Comparison of ENCODE assay signal across 27 cellular contexts in the genomic region with DNA sequence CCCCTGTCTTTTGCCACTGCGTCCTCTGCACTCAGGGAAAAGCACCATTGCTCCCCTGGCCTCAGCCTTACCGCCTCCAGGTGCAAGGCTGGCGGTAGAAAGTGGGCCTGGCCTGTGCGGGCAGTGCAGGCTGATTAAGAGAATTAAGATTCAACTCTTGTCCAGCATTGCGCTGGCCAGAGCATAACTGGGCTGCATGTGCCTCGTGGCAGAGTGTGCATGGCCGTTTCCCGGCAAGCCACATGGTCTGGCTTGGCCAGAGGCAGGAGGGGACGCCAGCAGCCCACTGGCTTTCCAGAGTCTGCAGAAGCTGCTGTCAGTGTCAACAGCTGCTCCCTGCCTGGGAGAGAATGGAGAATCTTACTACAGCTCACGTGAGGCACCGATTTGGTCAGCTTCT. TPM values are rescaled to one million over a fixed set of nuclear protein-coding genes. Genes with fewer than 3 reads are reported as not detected.
DNase-seq lines count a peak whose midpoint lies in the region; TF ChIP-seq lines count a peak whose summit lies in the region.
"Had no signal": no experiment of that assay in that cellular context is flagged by ENCODE, and none has a peak within 500 bp of the region (broad histone marks: within the 10 kb centered on the region; RNA-seq: fewer than 3 reads in every experiment).

No MANE protein-coding gene starts in this region.

- H3K9me3 ChIP-seq in OCI-LY7 (ENCODE audit: low read length): no peaks in the 10 kb centered on the region

- POLR2A ChIA-PET in activated CD4-positive, alpha-beta T cell treated with anti-CD3 and anti-CD28 coated beads, Interleukin-2, amount 10 ng/mL, durations not matched to agents 7 days and 5 days (lab: Charles Lee): no interaction called here
- POLR2A ChIA-PET in OCI-LY7 (lab: Charles Lee): no interaction called here

- no peak overlapping the region for H3K27ac Mint-ChIP-seq in activated naive CD4-positive, alpha-beta T cell treated with anti-CD3 and anti-CD28 coated beads for 36 hours
- H3K27ac Mint-ChIP-seq in activated CD4-positive, alpha-beta T cell treated with anti-CD3 and anti-CD28 coated beads, Interleukin-2, amount 10 ng/mL, durations not matched to agents 7 days and 5 days: no peak overlapping the region
- H3K27ac Mint-ChIP-seq: CD4-positive, alpha-beta memory T cell had no signal

- CTCF ChIA-PET in activated naive CD4-positive, alpha-beta T cell treated with anti-CD3 and anti-CD28 coated beads for 36 hours (lab: Charles Lee): interaction anchor here (1.0 kb wide), 1 partner anchor 25 kb away, joined by 4 read pairs; no protein-coding TSS in a partner anchor
- CTCF ChIA-PET in activated CD4-positive, alpha-beta T cell treated with anti-CD3 and anti-CD28 coated beads, Interleukin-2, amount 10 ng/mL, durations not matched to agents 7 days and 5 days (lab: Charles Lee): no interaction called here
- CTCF ChIA-PET in OCI-LY7 (lab: Charles Lee; ENCODE audit: unreplicated experiment): no interaction called here

- intact Hi-C loops in activated naive CD4-positive, alpha-beta T cell treated with anti-CD3 and anti-CD28 coated beads for 36 hours (cut with micrococcal nuclease): no loop called here
- intact Hi-C loops in OCI-LY7 (cut with micrococcal nuclease; ENCODE audit: unreplicated experiment): no loop called here

- no peaks in the 10 kb centered on the region for H3K79me2 ChIP-seq in OCI-LY7 (ENCODE audit: insufficient read depth, low read depth, low read length)

- H3K27me3 Mint-ChIP-seq in activated naive CD4-positive, alpha-beta T cell treated with anti-CD3 and anti-CD28 coated beads for 36 hours (ENCODE audit: low read depth): peaks cover 11% of the 10 kb centered on the region
- H3K27me3 Mint-ChIP-seq in activated CD4-positive, alpha-beta T cell treated with anti-CD3 and anti-CD28 coated beads, Interleukin-2, amount 10 ng/mL, durations not matched to agents 7 days and 5 days: peaks cover 5% of the 10 kb centered on the region

- H3K36me3 ChIP-seq in OCI-LY7 (ENCODE audit: insufficient read depth, low read length): no peaks in the 10 kb centered on the region
- H3K36me3 ChIP-seq: BLaER1 had no signal

- no peak overlapping the region for H3K4me2 ChIP-seq in OCI-LY7 (ENCODE audit: low read length)
- H3K4me2 ChIP-seq: BLaER1 had no signal

- H3K36me3 Mint-ChIP-seq in activated naive CD4-positive, alpha-beta T cell treated with anti-CD3 and anti-CD28 coated beads for 36 hours (ENCODE audit: low read depth): peaks cover 4% of the 10 kb centered on the region
- H3K36me3 Mint-ChIP-seq in activated CD4-positive, alpha-beta T cell treated with anti-CD3 and anti-CD28 coated beads, Interleukin-2, amount 10 ng/mL, durations not matched to agents 7 days and 5 days (ENCODE audit: low read depth): peaks cover under 1% of the 10 kb centered on the region
- H3K36me3 Mint-ChIP-seq: CD4-positive, alpha-beta memory T cell had no signal

- no peaks in the 10 kb centered on the region for H3K4me1 ChIP-seq in OCI-LY7 (ENCODE audit: insufficient read depth, low read length, poor library complexity, severe bottlenecking)

- peak overlapping the region; percentile 95; the same call in 1 of the 2 replicates for H3K27ac ChIP-seq in VCaP
- H3K27ac ChIP-seq in OCI-LY7 (ENCODE audit: low read depth, low read length, poor library complexity, severe bottlenecking): no peak overlapping the region
- H3K27ac ChIP-seq: BLaER1, RWPE1 had no signal

- no peak for TF ChIP-seq CTCF in VCaP (conservative IDR thresholded peaks at IDR 0.05)
- no peak for TF ChIP-seq CTCF in OCI-LY7 (conservative IDR thresholded peaks at IDR 0.05; ENCODE audit: low read length)

- DNase-seq in Ammon's horn (ENCODE audit: low spot score) (peak; percentile 54), medulla oblongata (ENCODE audit: extremely low spot score) (peak; percentile 59), putamen (ENCODE audit: low spot score) (peak; percentile 29), NCI-H2196 (lab: John Stamatoyannopoulos, UW; ENCODE audit: unreplicated experiment) (no peak), OCI-LY7 (ENCODE audit: low spot score) (no peak)
- DNase-seq in activated naive CD4-positive, alpha-beta T cell treated with anti-CD3 and anti-CD28 coated beads for 36 hours: no peak
- no peak for DNase-seq in activated CD4-positive, alpha-beta T cell treated with anti-CD3 and anti-CD28 coated beads, Interleukin-2, amount 10 ng/mL, durations not matched to agents 7 days and 5 days
- DNase-seq: CD4-positive, alpha-beta memory T cell; COR-L47; GOT3; Karpas-422; NCI-H1105; NCI-H1436 treated with DMSO at 0.1 percent for 48 hours; NCI-H187 treated with DMSO at 0.1 percent for 48 hours; NCI-H2107; NCI-H446; NCI-H524 treated with DMSO at 0.1 percent for 48 hours; NCI-H82; NK-92 treated with Interleukin-12 subunit alpha and Interleukin-12 subunit beta, amount 100 ng/mL, for 24 hours; SHP77; SW 1271 had no signal

- H4K20me1 ChIP-seq in OCI-LY7 (ENCODE audit: insufficient read depth, low read length): no peaks in the 10 kb centered on the region
- H4K20me1 ChIP-seq: BLaER1 had no signal

- H3K9me2 ChIP-seq in OCI-LY7 (ENCODE audit: insufficient read depth, low read length): no peaks in the 10 kb centered on the region

- BruUV-seq in OCI-LY7 (replicated peaks; lab: Mats Ljungman, UMichigan): no TSS peak

- H3K9me3 Mint-ChIP-seq in activated naive CD4-positive, alpha-beta T cell treated with anti-CD3 and anti-CD28 coated beads for 36 hours: peaks cover 5% of the 10 kb centered on the region
- peaks cover 4% of the 10 kb centered on the region for H3K9me3 Mint-ChIP-seq in activated CD4-positive, alpha-beta T cell treated with anti-CD3 and anti-CD28 coated beads, Interleukin-2, amount 10 ng/mL, durations not matched to agents 7 days and 5 days

- H3K4me1 Mint-ChIP-seq in activated naive CD4-positive, alpha-beta T cell treated with anti-CD3 and anti-CD28 coated beads for 36 hours (ENCODE audit: low read depth): no peaks in the 10 kb centered on the region
- no peaks in the 10 kb centered on the region for H3K4me1 Mint-ChIP-seq in activated CD4-positive, alpha-beta T cell treated with anti-CD3 and anti-CD28 coated beads, Interleukin-2, amount 10 ng/mL, durations not matched to agents 7 days and 5 days
- H3K4me1 Mint-ChIP-seq: CD4-positive, alpha-beta memory T cell had no signal

- H3K4me3 ChIP-seq in OCI-LY7 (ENCODE audit: low read depth, low read length, poor library complexity, severe bottlenecking): no peak overlapping the region
- H3K4me3 ChIP-seq: BLaER1 had no signal

- no peak overlapping the region for H3K4me3 Mint-ChIP-seq in activated naive CD4-positive, alpha-beta T cell treated with anti-CD3 and anti-CD28 coated beads for 36 hours
- H3K4me3 Mint-ChIP-seq in activated CD4-positive, alpha-beta T cell treated with anti-CD3 and anti-CD28 coated beads, Interleukin-2, amount 10 ng/mL, durations not matched to agents 7 days and 5 days: no peak overlapping the region
- H3K4me3 Mint-ChIP-seq: CD4-positive, alpha-beta memory T cell had no signal

- H2AFZ ChIP-seq in OCI-LY7 (ENCODE audit: low read length): no peak overlapping the region

RNA-seq across cellular contexts. Expression of gene NTSR2, which starts 12.3 kb away (rescaled TPM):
- not detected for total RNA-seq in activated naive CD4-positive, alpha-beta T cell treated with anti-CD3 and anti-CD28 coated beads for 36 hours
- not detected for total RNA-seq in activated CD4-positive, alpha-beta T cell treated with anti-CD3 and anti-CD28 coated beads, Interleukin-2, amount 10 ng/mL, durations not matched to agents 7 days and 5 days
- total RNA-seq in OCI-LY7 (2014; rRNA removed; shearing (Covaris generic)): not detected in 2 replicates
- total RNA-seq in OCI-LY7 (2022): not detected in 2 replicates
- total RNA-seq: A172; CD4-positive, alpha-beta memory T cell; HT-29; SK-MEL-5 had no signal

Comparison
In these comparisons a context has a peak if more than half of its experiments do, and no peak if none do; other contexts are left out.
1. DNase-seq: peak in Ammon's horn (single experiment), medulla oblongata (single experiment) and putamen (single experiment); none in activated naive CD4-positive, alpha-beta T cell treated with anti-CD3 and anti-CD28 coated beads for 36 hours (single experiment), activated CD4-positive, alpha-beta T cell treated with anti-CD3 and anti-CD28 coated beads, Interleukin-2, amount 10 ng/mL, durations not matched to agents 7 days and 5 days (single experiment), NCI-H2196 (single experiment) and OCI-LY7 (single experiment).